20 cellular contexts compared by ENCODE assay signal in genomic region chr12:32435921-32436710, GRCh38. TPM values are rescaled to one million over a fixed set of nuclear protein-coding genes. Genes with fewer than 3 reads are reported as not detected.
DNase-seq lines count a peak whose midpoint lies in the region; FAIRE-seq and TF ChIP-seq lines count a peak whose summit lies in the region.
"Had no signal": no experiment of that assay in that cellular context is flagged by ENCODE, and none has a peak within 500 bp of the region (broad histone marks: within the 10 kb centered on the region; RNA-seq: fewer than 3 reads in every experiment).

No MANE protein-coding gene starts in this region.

- H2AFZ ChIP-seq in parathyroid adenoma, result no peak overlapping the region
- no peak overlapping the region for H2AFZ ChIP-seq in OCI-LY7 (ENCODE audit: low read length)
- no peak overlapping the region for H2AFZ ChIP-seq in neuronal stem cell (ENCODE audit: low read length)
- H2AFZ ChIP-seq: neural progenitor cell had no signal

- no peak for FAIRE-seq in GM12891 (lab: Jason Lieb, UNC)

- H4K20me1 ChIP-seq in OCI-LY7 (ENCODE audit: insufficient read depth, low read length), result no peaks in the 10 kb centered on the region

- H3K4me2 ChIP-seq in parathyroid adenoma (ENCODE audit: low read length) (no peak overlapping the region), OCI-LY7 (ENCODE audit: low read length) (no peak overlapping the region), neuronal stem cell (ENCODE audit: insufficient read depth, low read length, poor library complexity, severe bottlenecking) (no peak overlapping the region)
- H3K4me2 ChIP-seq: neural progenitor cell had no signal

- H3K79me2 ChIP-seq in parathyroid adenoma (peaks cover 2% of the 10 kb centered on the region), OCI-LY7 (ENCODE audit: insufficient read depth, low read depth, low read length) (no peaks in the 10 kb centered on the region)

- no peaks in the 10 kb centered on the region for H3K4me1 ChIP-seq in parathyroid adenoma
- H3K4me1 ChIP-seq in OCI-LY7 (ENCODE audit: insufficient read depth, low read length, poor library complexity, severe bottlenecking), result no peaks in the 10 kb centered on the region
- peaks cover 2 to 7% of the 10 kb centered on the region in 2 donors for H3K4me1 ChIP-seq in neuronal stem cell (ENCODE audit: control insufficient read depth in 2 of 2, insufficient read depth in 1 of 2, low read depth in 1 of 2, low read length in 2 of 2)
- H3K4me1 ChIP-seq: thyroid gland had no signal

- H2AK5ac ChIP-seq in neuronal stem cell (ENCODE audit: low read depth, low read length), result no peak overlapping the region

- no peak overlapping the region for H4K91ac ChIP-seq in neuronal stem cell (ENCODE audit: low read depth, low read length, poor library complexity)

- no peaks in the 10 kb centered on the region for H3K79me1 ChIP-seq in neuronal stem cell (ENCODE audit: low read depth, low read length)

- TF ChIP-seq POLR2A in GM12891 (IDR thresholded peaks at IDR 0.05; ENCODE audit: low read depth, low read length), result no peak

- no CpG with 5 or more reads among the region's 7 CpGs for WGBS in neuronal stem cell (ENCODE audit: extremely low coverage in 2 of 2, insufficient read length in 2 of 2, insufficient replicate concordance in 1 of 2), 2 donors

- no peak overlapping the region for H4K8ac ChIP-seq in neuronal stem cell (ENCODE audit: low read depth, low read length)

- TF ChIP-seq CTCF in parathyroid adenoma (IDR thresholded peaks at IDR 0.05), result no peak
- no peak for TF ChIP-seq CTCF in OCI-LY7 (conservative IDR thresholded peaks at IDR 0.05; ENCODE audit: low read length)

- no peak overlapping the region for H2BK5ac ChIP-seq in neuronal stem cell (ENCODE audit: low read length)

- no peak overlapping the region for H3K4ac ChIP-seq in neuronal stem cell (ENCODE audit: low read length)

- no peak overlapping the region for H3K14ac ChIP-seq in neuronal stem cell (ENCODE audit: low read length)

- no TSS peak for BruUV-seq in OCI-LY7 (replicated peaks; lab: Mats Ljungman, UMichigan)

- no peak overlapping the region for H3K23ac ChIP-seq in neuronal stem cell (ENCODE audit: low read depth, low read length, poor library complexity)

- H3K9me3 ChIP-seq in parathyroid adenoma (ENCODE audit: control insufficient read depth, low read length) (no peaks in the 10 kb centered on the region), OCI-LY7 (ENCODE audit: low read length) (no peaks in the 10 kb centered on the region), neuronal stem cell (replicated peaks in 1 of 2; ENCODE audit: control insufficient read depth in 2 of 2, insufficient read depth in 1 of 2, low read depth in 1 of 2, low read length in 2 of 2) (no peaks in the 10 kb centered on the region)
- H3K9me3 ChIP-seq: thyroid gland had no signal

- H2BK15ac ChIP-seq in neuronal stem cell (ENCODE audit: low read length), result no peak overlapping the region

- H3K27ac ChIP-seq in epithelial cell of prostate (peak overlapping the region; percentile 72), parathyroid adenoma (peak overlapping the region; percentile 2), OCI-LY7 (ENCODE audit: low read depth, low read length, poor library complexity, severe bottlenecking) (no peak overlapping the region), neuronal stem cell (replicated peaks; ENCODE audit: low read length) (no peak overlapping the region)
- H3K27ac ChIP-seq: dorsolateral prefrontal cortex, neural progenitor cell, thyroid gland had no signal

- no peaks in the 10 kb centered on the region for H3K36me3 ChIP-seq in parathyroid adenoma (ENCODE audit: control insufficient read depth, insufficient read depth, low read length)
- no peaks in the 10 kb centered on the region for H3K36me3 ChIP-seq in OCI-LY7 (ENCODE audit: insufficient read depth, low read length)
- H3K36me3 ChIP-seq in neuronal stem cell (replicated peaks in 1 of 2; ENCODE audit: control insufficient read depth in 2 of 2, insufficient read depth in 2 of 2, low read length in 2 of 2), result no peaks in the 10 kb centered on the region
- H3K36me3 ChIP-seq: neural progenitor cell, thyroid gland had no signal

- DNase-seq in Caki2 (ENCODE audit: low read depth) (peak; percentile 62), NCI-H526 (lab: John Stamatoyannopoulos, UW) (peak; percentile 76 to 77), epithelial cell of prostate (ENCODE audit: low read depth, low spot score) (no peak), OCI-LY7 (ENCODE audit: low spot score) (no peak), AG08395 (ENCODE audit: low spot score) (no peak), neuronal stem cell (ENCODE audit: low spot score) (no peak), GM12891 (ENCODE audit: insufficient read length, low spot score) (no peak)
- DNase-seq: activated CD8-positive, alpha-beta memory T cell treated with anti-CD3 and anti-CD28 coated beads for 24 hours; AML-193; anterior cingulate cortex; dorsolateral prefrontal cortex; GOT3; KBM-7; NCI-H1417; NCI-H345; stimulated activated CD4-positive, alpha-beta T cell treated with anti-CD3 and anti-CD28 coated beads, Interleukin-4, amount 100 ng/mL, for 24 hours; thyroid gland had no signal

- POLR2A ChIA-PET in OCI-LY7 (lab: Charles Lee), result interaction anchor here (0.7 kb wide), 1 partner anchor 1186 kb away, joined by 3 read pairs; no protein-coding TSS in a partner anchor

- H3K18ac ChIP-seq in neuronal stem cell (ENCODE audit: low read length), result no peak overlapping the region

- intact Hi-C loops in OCI-LY7 (cut with micrococcal nuclease; ENCODE audit: unreplicated experiment), result no loop called here

- in situ Hi-C loops in Caki2 (cut with HindIII; ENCODE audit: low pct_unique_long_range_greater_than_20kb, low sequenced_read_pairs), result no loop called here

- H3K4me3 ChIP-seq in parathyroid adenoma (ENCODE audit: low read depth, low read length) (no peak overlapping the region), OCI-LY7 (ENCODE audit: low read depth, low read length, poor library complexity, severe bottlenecking) (no peak overlapping the region), neuronal stem cell (ENCODE audit: low read length in 2 of 2) (no peak overlapping the region)
- H3K4me3 ChIP-seq: dorsolateral prefrontal cortex, lung, neural progenitor cell, thyroid gland had no signal

- H2BK12ac ChIP-seq in neuronal stem cell (ENCODE audit: low read length), result no peak overlapping the region

- no peaks in the 10 kb centered on the region for H3K27me3 ChIP-seq in parathyroid adenoma (ENCODE audit: control insufficient read depth, insufficient read depth, low read length)
- no peaks in the 10 kb centered on the region for H3K27me3 ChIP-seq in neuronal stem cell (ENCODE audit: control insufficient read depth in 3 of 3, insufficient read depth in 3 of 3, low read depth in 1 of 3, low read length in 3 of 3)
- H3K27me3 ChIP-seq: dorsolateral prefrontal cortex, neural progenitor cell, thyroid gland had no signal

- no peak overlapping the region for H2BK120ac ChIP-seq in neuronal stem cell (ENCODE audit: low read depth, low read length)

- no peak overlapping the region for H3K9ac ChIP-seq in parathyroid adenoma
- no peak overlapping the region for H3K9ac ChIP-seq in neuronal stem cell (ENCODE audit: low read depth, low read length, poor library complexity)
- H3K9ac ChIP-seq: neural progenitor cell had no signal

- CTCF ChIA-PET in OCI-LY7 (lab: Charles Lee; ENCODE audit: unreplicated experiment), result no interaction called here

- no peaks in the 10 kb centered on the region for H3K9me2 ChIP-seq in OCI-LY7 (ENCODE audit: insufficient read depth, low read length)

TF ChIP-seq in GM12891, 5 proteins besides CTCF, POLR2A, EP300 and RAD21:
- TF ChIP-seq POLR2AphosphoS5 (IDR thresholded peaks at IDR 0.05; ENCODE audit: low read depth, low read length) (no peak), PAX5 (IDR thresholded peaks at IDR 0.05; ENCODE audit: insufficient read depth, low read length, severe bottlenecking) (no peak), TAF1 (IDR thresholded peaks at IDR 0.05; ENCODE audit: low read depth, low read length) (no peak), POU2F2 (IDR thresholded peaks at IDR 0.05; ENCODE audit: low read depth, low read length) (no peak), SPI1 (IDR thresholded peaks at IDR 0.05; ENCODE audit: low read depth, low read length) (no peak)

RNA-seq across cellular contexts. Expression of gene FGD4, which starts 36.8 kb away (rescaled TPM):
- 13.9 and 16.4 TPM in 2 replicates for total RNA-seq in Caki2 (2014; rRNA removed; shearing (Covaris generic); ENCODE audit: low replicate concordance)
- 19.3 and 21.8 TPM in 2 replicates for total RNA-seq in OCI-LY7 (2014; rRNA removed; shearing (Covaris generic))
- 14.9 and 16.8 TPM in 2 replicates for total RNA-seq in OCI-LY7 (2022)
- 10.7 TPM for polyA plus RNA-seq in neuronal stem cell (2013, experiment 1 of 2)
- polyA plus RNA-seq in neuronal stem cell (2013, experiment 2 of 2), result 12.5 TPM
- polyA plus RNA-seq in GM12891 (2012; ENCODE audit: low read depth, missing spikeins), result 0.10 TPM

Comparison
In these comparisons a context has a peak if more than half of its experiments do, and no peak if none do; other contexts are left out.
1. DNase-seq: peak in Caki2 (single experiment) and NCI-H526 (2 of 2); none in epithelial cell of prostate (single experiment), OCI-LY7 (single experiment), AG08395 (single experiment), neuronal stem cell (single experiment) and GM12891 (single experiment).
2. H3K27ac ChIP-seq: peak in epithelial cell of prostate (single experiment) and parathyroid adenoma (single experiment); none in OCI-LY7 (single experiment) and neuronal stem cell (single experiment).